Comparison of ENCODE assay signal across 17 cellular contexts in the genomic region with DNA sequence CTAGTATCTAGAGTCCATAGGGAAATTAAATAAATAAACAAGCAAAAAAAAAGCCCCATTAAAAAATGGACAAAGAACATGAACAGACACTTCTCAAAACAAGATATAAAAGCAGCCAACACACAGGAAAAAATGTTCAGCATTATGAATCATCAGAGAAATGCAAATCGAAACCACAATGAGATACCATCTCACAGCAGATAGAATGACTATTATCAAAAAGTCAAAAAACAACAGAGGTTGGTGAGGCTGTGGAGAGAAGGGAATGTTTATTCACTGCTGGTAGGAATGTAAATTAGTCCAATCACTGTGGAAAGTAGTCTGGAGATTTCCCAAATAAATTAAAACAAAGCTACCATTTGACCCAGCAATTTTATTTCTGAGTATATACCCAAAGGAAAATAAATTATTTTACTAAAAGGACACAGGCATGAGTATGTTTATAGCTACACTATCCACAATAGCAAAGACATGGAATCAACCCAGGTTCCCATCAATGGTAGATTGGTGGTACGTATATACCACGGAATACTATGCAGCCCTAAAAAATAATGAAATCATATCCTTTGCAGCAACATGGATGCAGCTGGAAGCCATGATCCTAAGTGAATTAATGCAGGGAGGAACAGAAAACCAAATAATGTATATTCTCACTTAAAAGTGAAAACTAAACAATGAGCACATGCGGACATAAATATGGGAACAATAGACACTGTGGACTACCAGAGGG.
DNase-seq lines count a peak whose midpoint lies in the region; ATAC-seq and TF ChIP-seq lines count a peak whose summit lies in the region.
"Had no signal": no experiment of that assay in that cellular context is flagged by ENCODE, and none has a peak within 500 bp of the region (broad histone marks: within the 10 kb centered on the region; RNA-seq: fewer than 3 reads in every experiment).

No MANE protein-coding gene starts in this region.

- POLR2A ChIA-PET in GM10248 (lab: Yijun Ruan, JAX) = no interaction called here

- H3K4me3 Mint-ChIP-seq in Calu3 (ENCODE audit: low read depth, unreplicated experiment) = no peak overlapping the region
- H3K4me3 Mint-ChIP-seq: activated naive CD4-positive, alpha-beta T cell treated with anti-CD3 and anti-CD28 coated beads, Interleukin-2, amount 50 U/mL, for 24 hours; CD14-positive monocyte; GM23338; memory B cell; T-helper 17 cell had no signal

- in situ Hi-C loops in mammary epithelial cell (cut with MboI; ENCODE audit: low sequenced_read_pairs in 2 of 2) = no loop called here

- H3K9ac ChIP-seq in mammary epithelial cell (ENCODE audit: insufficient read depth, low read length) = no peak overlapping the region

- H3K27me3 ChIP-seq in mammary epithelial cell (ENCODE audit: insufficient read depth, low read length) = no peaks in the 10 kb centered on the region

- H3K4me1 Mint-ChIP-seq in Calu3 (ENCODE audit: low read depth, unreplicated experiment) = peaks cover 11% of the 10 kb centered on the region
- H3K4me1 Mint-ChIP-seq: activated naive CD4-positive, alpha-beta T cell treated with anti-CD3 and anti-CD28 coated beads, Interleukin-2, amount 50 U/mL, for 24 hours; CD14-positive monocyte; GM23338; memory B cell; T-helper 17 cell had no signal

- ATAC-seq in HG02763 (IDR thresholded peaks at IDR 0.05; ENCODE audit: unreplicated experiment) (no peak), GM21528 (IDR thresholded peaks at IDR 0.05; ENCODE audit: low FRiP score, unreplicated experiment) (no peak)
- ATAC-seq: GM23338; stimulated activated naive CD8-positive, alpha-beta T cell treated with anti-CD3 and anti-CD28 coated beads, Interleukin-15, Interleukin-2, amounts not matched to agents 100 U/mL and 50 U/mL, for 24 hours; T-helper 17 cell had no signal

- H3K36me3 Mint-ChIP-seq in Calu3 (ENCODE audit: insufficient read depth, unreplicated experiment) = no peaks in the 10 kb centered on the region
- H3K36me3 Mint-ChIP-seq: activated naive CD4-positive, alpha-beta T cell treated with anti-CD3 and anti-CD28 coated beads, Interleukin-2, amount 50 U/mL, for 24 hours; CD14-positive monocyte; memory B cell had no signal

- BruUV-seq in Calu3 (replicated peaks; lab: Mats Ljungman, UMichigan) (no TSS peak), mammary epithelial cell (replicated peaks; lab: Mats Ljungman, UMichigan) (no TSS peak)

- CTCF ChIA-PET in Calu3 (lab: Charles Lee) (no interaction called here), mammary epithelial cell (lab: Charles Lee; ENCODE audit: low non-redundant PET) (interaction anchor here (0.7 kb wide), 1 partner anchor 9 kb away, joined by 3 read pairs; no protein-coding TSS in a partner anchor), GM10248 (lab: Yijun Ruan, JAX) (interaction anchor here (1.3 kb wide), 1 partner anchor 9 kb away, joined by 3 read pairs; no protein-coding TSS in a partner anchor)

- peaks cover 3% of the 10 kb centered on the region for H3K9me3 ChIP-seq in mammary epithelial cell (replicated peaks; ENCODE audit: insufficient read depth, low read length)

- 76% methylated on average over 4 of the region's 4 CpGs for WGBS in mammary epithelial cell (ENCODE audit: low coverage, missing lambda C conversion rate)

- H3K4me2 ChIP-seq in mammary epithelial cell (ENCODE audit: insufficient read depth, low read depth, low read length) = peak overlapping the region; percentile 42
- H3K4me2 ChIP-seq: GM23338 had no signal

- no peaks in the 10 kb centered on the region for H4K20me1 ChIP-seq in mammary epithelial cell (ENCODE audit: insufficient read depth, low read length)

- peak overlapping the region; percentile 66 for H3K27ac ChIP-seq in mammary epithelial cell (ENCODE audit: insufficient read depth, low read depth, low read length)

- H3K79me2 ChIP-seq in mammary epithelial cell (ENCODE audit: insufficient read depth, low read length) = no peaks in the 10 kb centered on the region

- H3K4me3 ChIP-seq in mammary epithelial cell (replicated peaks in 1 of 3; ENCODE audit: insufficient read depth in 1 of 3, low read depth in 2 of 3, low read length in 3 of 3) = no peak overlapping the region
- H3K4me3 ChIP-seq: GM23338 had no signal

- DNase-seq in Calu3 = no peak
- peak; percentile 85 for DNase-seq in NCI-H226
- peak; percentile 91 for DNase-seq in mammary epithelial cell
- peak; percentile 11 to 77 for DNase-seq in lung microvascular endothelial cell (ENCODE audit: low read depth in 2 of 2)
- DNase-seq in NCI-H2227 treated with DMSO at 0.1 percent for 48 hours (lab: John Stamatoyannopoulos, UW) = no peak
- DNase-seq in GM10248 (ENCODE audit: extremely low spot score) = no peak
- DNase-seq: effector memory CD4-positive, alpha-beta T cell; NK-92 treated with Interleukin-12 subunit alpha and Interleukin-12 subunit beta, amount 100 ng/mL, for 24 hours; stimulated activated CD4-positive, alpha-beta T cell treated with anti-CD3 and anti-CD28 coated beads, Interleukin-4, amount 100 ng/mL, for 1 hour; stimulated activated naive CD8-positive, alpha-beta T cell treated with anti-CD3 and anti-CD28 coated beads, Interleukin-15, Interleukin-2, amounts not matched to agents 100 U/mL and 50 U/mL, for 24 hours; T-helper 17 cell had no signal

- intact Hi-C loops in Calu3 (cut with micrococcal nuclease; ENCODE audit: unreplicated experiment) = no loop called here
- intact Hi-C loops in mammary epithelial cell (cut with micrococcal nuclease) = no loop called here

- dilution Hi-C loops in mammary epithelial cell (cut with HindIII; ENCODE audit: low sequenced_read_pairs) = no loop called here

- no peaks in the 10 kb centered on the region for H3K9me3 Mint-ChIP-seq in Calu3 (ENCODE audit: low read depth, unreplicated experiment)
- H3K9me3 Mint-ChIP-seq: GM23338 had no signal

- H3K4me1 ChIP-seq in mammary epithelial cell (ENCODE audit: insufficient read depth, low read length) = peaks cover 20% of the 10 kb centered on the region

- H2AFZ ChIP-seq in mammary epithelial cell (ENCODE audit: low read depth, low read length) = no peak overlapping the region
- H2AFZ ChIP-seq: GM23338 had no signal

- peak overlapping the region; percentile 43 for H3K27ac Mint-ChIP-seq in Calu3 (ENCODE audit: unreplicated experiment)
- H3K27ac Mint-ChIP-seq: activated naive CD4-positive, alpha-beta T cell treated with anti-CD3 and anti-CD28 coated beads, Interleukin-2, amount 50 U/mL, for 24 hours; CD14-positive monocyte; GM23338; memory B cell; T-helper 17 cell had no signal

- TF ChIP-seq CTCF in Calu3 (IDR thresholded peaks at IDR 0.05; ENCODE audit: unreplicated experiment) (no peak), mammary epithelial cell (conservative IDR thresholded peaks at IDR 0.05 in 1 of 2, IDR thresholded peaks at IDR 0.05 in 1 of 2; ENCODE audit: extremely low read depth in 1 of 2, insufficient read depth in 1 of 2, low read depth in 1 of 2, low read length in 2 of 2) (peak; percentile 12 to 39), GM10248 (IDR thresholded peaks at IDR 0.05; ENCODE audit: control extremely low read depth, extremely low read depth, low read depth, missing control alignments) (no peak)

- H3K36me3 ChIP-seq in mammary epithelial cell (ENCODE audit: insufficient read depth, low read length) = no peaks in the 10 kb centered on the region

- no peaks in the 10 kb centered on the region for H3K27me3 Mint-ChIP-seq in Calu3 (ENCODE audit: unreplicated experiment)
- H3K27me3 Mint-ChIP-seq: activated naive CD4-positive, alpha-beta T cell treated with anti-CD3 and anti-CD28 coated beads, Interleukin-2, amount 50 U/mL, for 24 hours; memory B cell; T-helper 17 cell had no signal

Comparison
In these comparisons a context has a peak if more than half of its experiments do, and no peak if none do; other contexts are left out.
1. DNase-seq: peak in NCI-H226 (single experiment), mammary epithelial cell (single experiment) and lung microvascular endothelial cell (2 of 2); none in Calu3 (single experiment), NCI-H2227 treated with DMSO at 0.1 percent for 48 hours (single experiment) and GM10248 (single experiment).
2. CTCF ChIP-seq: peak in mammary epithelial cell (2 of 2); none in Calu3 (single experiment) and GM10248 (single experiment).